In genomic region chr4:98446499-98447375, GRCh38 we compare ENCODE assay signal across 1 cellular context.
A peak's percentile ranks its signal among the peaks of the same experiment; 100 is the strongest.
TF ChIP-seq lines count a peak whose summit lies in the region.

No MANE protein-coding gene starts in this region.

TF ChIP-seq in GM12878, 131 proteins besides CTCF, POLR2A, EP300 and RAD21 (continued from another document and continues in another):
- TF ChIP-seq ATF2 (IDR thresholded peaks at IDR 0.05; ENCODE audit: low read length) (peak; percentile 32), NR2F1 (conservative IDR thresholded peaks at IDR 0.05) (peak; percentile 38; the same call in 1 of the 2 replicates), KLF5 (IDR thresholded peaks at IDR 0.05; ENCODE audit: partially characterized antibody) (no peak), ZNF687 (IDR thresholded peaks at IDR 0.05) (no peak), EZH2 (IDR thresholded peaks at IDR 0.05; ENCODE audit: borderline replicate concordance, control insufficient read depth, low read depth, low read length) (no peak), NFYA (IDR thresholded peaks at IDR 0.05; ENCODE audit: borderline replicate concordance, low read depth, low read length) (no peak), STAT1 (conservative IDR thresholded peaks at IDR 0.05) (no peak), MLLT1 (IDR thresholded peaks at IDR 0.05) (peak; percentile 59), MYC (IDR thresholded peaks at IDR 0.05; ENCODE audit: insufficient read depth, insufficient read length, insufficient replicate concordance, low read length, severe bottlenecking) (no peak), SMARCA5 (IDR thresholded peaks at IDR 0.05) (peak; percentile 38; the same call in 1 of the 2 replicates), CEBPB (IDR thresholded peaks at IDR 0.05; ENCODE audit: borderline replicate concordance in 1 of 2, low read depth in 2 of 2, low read length in 2 of 2) (no peak), NKRF (conservative IDR thresholded peaks at IDR 0.05) (no peak), CREB1 (IDR thresholded peaks at IDR 0.05; ENCODE audit: low read depth) (no peak), FOXK2 (IDR thresholded peaks at IDR 0.05) (no peak), NR2C1 (IDR thresholded peaks at IDR 0.05) (no peak), BCLAF1 (IDR thresholded peaks at IDR 0.05) (no peak), RELB (IDR thresholded peaks at IDR 0.05; ENCODE audit: low read depth) (peak; percentile 52; the same call in 1 of the 2 replicates), E4F1 (IDR thresholded peaks at IDR 0.05; ENCODE audit: borderline replicate concordance, partially characterized antibody) (no peak), BCL3 (IDR thresholded peaks at IDR 0.05; ENCODE audit: borderline replicate concordance, insufficient read depth, low read depth, low read length, poor library complexity, severe bottlenecking) (peak; percentile 7), TARDBP (IDR thresholded peaks at IDR 0.05; ENCODE audit: borderline replicate concordance) (no peak), MTA3 (IDR thresholded peaks at IDR 0.05; ENCODE audit: borderline replicate concordance, low read length) (no peak; the same call in 1 of the 2 replicates), SP1 (IDR thresholded peaks at IDR 0.05; ENCODE audit: low read depth, low read length) (no peak), ZNF274 (IDR thresholded peaks at IDR 0.05; ENCODE audit: insufficient read depth, insufficient read length) (no peak), RFX5 (IDR thresholded peaks at IDR 0.05; ENCODE audit: low read depth, low read length) (no peak), ASH2L (IDR thresholded peaks at IDR 0.05; ENCODE audit: borderline replicate concordance, low read depth) (no peak), GATAD2B (conservative IDR thresholded peaks at IDR 0.05; ENCODE audit: low read depth) (0 out of 2 replicates have a peak, but pooled peaks have one; percentile 45), MEF2A (IDR thresholded peaks at IDR 0.05; ENCODE audit: insufficient read depth, low read depth, low read length) (no peak), ZNF207 (IDR thresholded peaks at IDR 0.05; ENCODE audit: borderline replicate concordance) (no peak), SREBF1 (IDR thresholded peaks at IDR 0.05; ENCODE audit: low read length) (no peak), TCF12 (IDR thresholded peaks at IDR 0.05; ENCODE audit: low read depth, low read length) (peak; percentile 55; the same call in 1 of the 2 replicates), RAD51 (IDR thresholded peaks at IDR 0.05) (no peak), SMAD5 (IDR thresholded peaks at IDR 0.05; ENCODE audit: low read depth) (no peak), CHD1 (IDR thresholded peaks at IDR 0.05; ENCODE audit: low read depth, low read length) (no peak), HDAC2 (IDR thresholded peaks at IDR 0.05) (no peak), CHD4 (IDR thresholded peaks at IDR 0.05) (no peak), RUNX3 (IDR thresholded peaks at IDR 0.05; ENCODE audit: low read length) (peak; percentile 94), POLR2AphosphoS5 (IDR thresholded peaks at IDR 0.05; ENCODE audit: low read length) (no peak), TAF1 (IDR thresholded peaks at IDR 0.05; ENCODE audit: borderline replicate concordance, low read depth, low read length) (no peak), EGR1 (IDR thresholded peaks at IDR 0.05; ENCODE audit: borderline replicate concordance in 1 of 2, low read depth in 2 of 2, low read length in 2 of 2) (no peak), POLR2AphosphoS2 (IDR thresholded peaks at IDR 0.05; ENCODE audit: low read depth, low read length) (no peak), ETV6 (conservative IDR thresholded peaks at IDR 0.05 in 1 of 2, IDR thresholded peaks at IDR 0.05 in 1 of 2; ENCODE audit: borderline replicate concordance in 1 of 2, low read depth in 1 of 2) (peak in 1 of 2 experiments; percentile 67; a peak in 2 of 4 replicates)
- TF ChIP-seq, protein P1, sequence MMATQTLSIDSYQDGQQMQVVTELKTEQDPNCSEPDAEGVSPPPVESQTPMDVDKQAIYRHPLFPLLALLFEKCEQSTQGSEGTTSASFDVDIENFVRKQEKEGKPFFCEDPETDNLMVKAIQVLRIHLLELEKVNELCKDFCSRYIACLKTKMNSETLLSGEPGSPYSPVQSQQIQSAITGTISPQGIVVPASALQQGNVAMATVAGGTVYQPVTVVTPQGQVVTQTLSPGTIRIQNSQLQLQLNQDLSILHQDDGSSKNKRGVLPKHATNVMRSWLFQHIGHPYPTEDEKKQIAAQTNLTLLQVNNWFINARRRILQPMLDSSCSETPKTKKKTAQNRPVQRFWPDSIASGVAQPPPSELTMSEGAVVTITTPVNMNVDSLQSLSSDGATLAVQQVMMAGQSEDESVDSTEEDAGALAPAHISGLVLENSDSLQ (IDR thresholded peaks at IDR 0.05), result peak; percentile 31; the same call in 1 of the 2 replicates
